ENCODE assay signal across 8 cellular contexts in genomic region chr2:12715258-12715865, GRCh38. TPM values are rescaled to one million over a fixed set of nuclear protein-coding genes. Genes with fewer than 3 reads are reported as not detected.
DNase-seq lines count a peak whose midpoint lies in the region; ATAC-seq and TF ChIP-seq lines count a peak whose summit lies in the region.

No MANE protein-coding gene starts in this region.

- H3K27me3 ChIP-seq in CD4-positive, alpha-beta memory T cell (ENCODE audit: insufficient read depth, low read length) = no peaks in the 10 kb centered on the region

- TF ChIP-seq CTCF in epithelial cell of esophagus (IDR thresholded peaks at IDR 0.05; ENCODE audit: insufficient read depth, low read depth, low read length, missing control alignments) (no peak), osteocyte (IDR thresholded peaks at IDR 0.05) (no peak), GM13977 (IDR thresholded peaks at IDR 0.05; ENCODE audit: extremely low read depth, insufficient read depth, missing control alignments) (no peak)

- no peaks in the 10 kb centered on the region for H3K9me3 ChIP-seq in CD4-positive, alpha-beta memory T cell (ENCODE audit: control insufficient read depth in 1 of 2, low read length in 2 of 2)

- H3K27ac ChIP-seq in CD4-positive, alpha-beta memory T cell (ENCODE audit: low read depth, low read length) = peak overlapping the region; percentile 74

- H3K36me3 Mint-ChIP-seq in CD4-positive, alpha-beta memory T cell = peaks cover 3 to 36% of the 10 kb centered on the region in 2 donors
- H3K36me3 Mint-ChIP-seq in osteocyte (ENCODE audit: unreplicated experiment) = peaks cover 14% of the 10 kb centered on the region

- peaks cover 40% of the 10 kb centered on the region for H3K4me1 ChIP-seq in CD4-positive, alpha-beta memory T cell (ENCODE audit: insufficient read depth, low read length)

- H3K4me3 ChIP-seq in CD4-positive, alpha-beta memory T cell (ENCODE audit: low read length in 2 of 2) = peak overlapping the region in 1 of 2 donors; percentile 78
- H3K4me3 ChIP-seq in epithelial cell of esophagus (ENCODE audit: low read length) = no peak overlapping the region

- no peak for DNase-seq in CD4-positive, alpha-beta memory T cell
- peak; percentile 51 for DNase-seq in OCI-M1 (lab: John Stamatoyannopoulos, UW)
- DNase-seq in epithelial cell of esophagus (ENCODE audit: low read depth) = peak; percentile 5
- peak; percentile 57 for DNase-seq in osteocyte (ENCODE audit: extremely low spot score, unreplicated experiment)
- no peak for DNase-seq in NCI-H2227 treated with DMSO at 0.1 percent for 48 hours (lab: John Stamatoyannopoulos, UW)
- no peak for DNase-seq in GM13977 (ENCODE audit: low spot score)

- POLR2A ChIA-PET in CD4-positive, alpha-beta memory T cell (lab: Charles Lee; ENCODE audit: partially characterized antibody) = interaction anchor here (0.6 to 5.0 kb wide), 35 partner anchors 7 to 900 kb away, joined by 3 to 105 read pairs (median 11); no protein-coding TSS in a partner anchor

- intact Hi-C loops in CD4-positive, alpha-beta memory T cell (cut with micrococcal nuclease) = loop anchor here (5.0 to 10.0 kb wide), 6 partner anchors 283 to 1901 kb away; partner anchors contain the start of gene PDIA6

- no peak for ATAC-seq in HG02885 (IDR thresholded peaks at IDR 0.05; ENCODE audit: poor library complexity, unreplicated experiment)
- ATAC-seq in HG03139 (IDR thresholded peaks at IDR 0.05; ENCODE audit: unreplicated experiment) = no peak

- H3K9me3 Mint-ChIP-seq in CD4-positive, alpha-beta memory T cell = peaks cover 0 to 2% (median 0%) of the 10 kb centered on the region in 8 donors
- H3K9me3 Mint-ChIP-seq in osteocyte (ENCODE audit: unreplicated experiment) = no peaks in the 10 kb centered on the region

- H3K27ac Mint-ChIP-seq in CD4-positive, alpha-beta memory T cell = peak overlapping the region; percentile 93 to 99 (median 96)
- H3K27ac Mint-ChIP-seq in osteocyte (ENCODE audit: unreplicated experiment) = peak overlapping the region; percentile 99

- in situ Hi-C loops in GM13977 (cut with MboI; ENCODE audit: low pct_unique_long_range_greater_than_20kb, low sequenced_read_pairs, unreplicated experiment) = loop anchor here (10.0 to 25.0 kb wide), 2 partner anchors 291 to 878 kb away; no protein-coding TSS in a partner anchor

- H3K27me3 Mint-ChIP-seq in CD4-positive, alpha-beta memory T cell = peaks cover 0 to 2% of the 10 kb centered on the region in 2 donors
- H3K27me3 Mint-ChIP-seq in osteocyte (ENCODE audit: unreplicated experiment) = no peaks in the 10 kb centered on the region

- CTCF ChIA-PET in CD4-positive, alpha-beta memory T cell (lab: Charles Lee; ENCODE audit: partially characterized antibody) = interaction anchor here (0.7 to 9.8 kb wide), 51 partner anchors 7 to 886 kb away, joined by 3 to 237 read pairs (median 9); no protein-coding TSS in a partner anchor

- peak overlapping the region; percentile 94 to 99 (median 97) for H3K4me3 Mint-ChIP-seq in CD4-positive, alpha-beta memory T cell
- peak overlapping the region; percentile 89 for H3K4me3 Mint-ChIP-seq in osteocyte (ENCODE audit: unreplicated experiment)

- H3K4me1 Mint-ChIP-seq in CD4-positive, alpha-beta memory T cell = peaks cover 30 to 83% (median 47%) of the 10 kb centered on the region in 4 donors
- H3K4me1 Mint-ChIP-seq in osteocyte (ENCODE audit: unreplicated experiment) = peaks cover 24% of the 10 kb centered on the region

- no peaks in the 10 kb centered on the region for H3K36me3 ChIP-seq in CD4-positive, alpha-beta memory T cell (ENCODE audit: insufficient read depth, low read length)

RNA-seq across cellular contexts. Expression of gene TRIB2, which starts 1.4 kb away (rescaled TPM):
- 100 to 1,000 TPM; 123 to 126 TPM for total RNA-seq in CD4-positive, alpha-beta memory T cell
- 10 to 100 TPM; 73.8 to 79.0 TPM for polyA plus RNA-seq in CD4-positive, alpha-beta memory T cell
- total RNA-seq in osteocyte = 142 and 146 TPM in 2 replicates

Comparison
In these comparisons a context has a peak if more than half of its experiments do, and no peak if none do; other contexts are left out.
1. DNase-seq: peak in OCI-M1 (single experiment), epithelial cell of esophagus (single experiment) and osteocyte (single experiment); none in CD4-positive, alpha-beta memory T cell (0 of 5), NCI-H2227 treated with DMSO at 0.1 percent for 48 hours (single experiment) and GM13977 (single experiment).